ENCODE assay signal across 2 cellular contexts in the genomic region with DNA sequence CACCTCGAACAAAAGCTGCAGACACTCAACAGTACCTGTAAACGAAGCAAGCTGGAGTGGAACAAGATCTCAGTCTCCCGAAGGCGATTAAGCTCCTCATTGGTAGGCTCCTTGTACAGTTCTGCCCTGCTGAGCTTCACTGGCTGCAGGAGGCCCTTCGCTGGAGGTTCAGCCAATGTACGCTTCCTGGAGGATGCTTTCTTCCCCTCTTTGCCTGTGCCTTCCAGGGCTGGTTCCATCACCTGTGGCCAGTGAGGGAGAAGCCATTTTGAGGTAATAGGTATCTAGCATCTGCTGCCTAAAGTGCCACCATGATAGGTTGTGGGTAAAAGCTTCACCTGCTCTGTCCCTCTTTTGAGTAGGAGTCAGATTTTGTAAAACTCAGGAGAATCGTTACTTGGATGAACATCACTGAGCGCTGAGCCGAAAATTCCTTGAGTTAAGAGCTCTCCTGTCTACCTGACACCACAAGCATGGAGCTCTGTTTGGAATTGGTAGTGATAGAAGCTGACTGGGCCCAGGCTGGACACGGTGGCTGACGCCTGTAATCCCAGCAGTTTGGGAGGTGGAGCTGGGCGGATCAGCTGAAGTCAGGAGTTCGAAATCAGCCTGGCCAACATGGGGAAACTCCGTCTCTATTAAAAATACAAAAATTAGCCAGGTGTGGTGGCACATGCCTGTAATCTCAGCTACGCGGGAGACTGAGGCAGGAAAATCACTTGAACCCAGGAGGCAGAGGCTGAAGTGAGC.
TF ChIP-seq lines count a peak whose summit lies in the region.

No MANE protein-coding gene starts in this region.

TF ChIP-seq in SK-N-SH, 30 proteins besides CTCF, POLR2A, EP300 and RAD21 (continued from another document):
- TF ChIP-seq, protein P1, sequence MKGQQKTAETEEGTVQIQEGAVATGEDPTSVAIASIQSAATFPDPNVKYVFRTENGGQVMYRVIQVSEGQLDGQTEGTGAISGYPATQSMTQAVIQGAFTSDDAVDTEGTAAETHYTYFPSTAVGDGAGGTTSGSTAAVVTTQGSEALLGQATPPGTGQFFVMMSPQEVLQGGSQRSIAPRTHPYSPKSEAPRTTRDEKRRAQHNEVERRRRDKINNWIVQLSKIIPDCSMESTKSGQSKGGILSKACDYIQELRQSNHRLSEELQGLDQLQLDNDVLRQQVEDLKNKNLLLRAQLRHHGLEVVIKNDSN (IDR thresholded peaks at IDR 0.05; ENCODE audit: borderline replicate concordance, low read depth): no peak
- TF ChIP-seq, protein P2, sequence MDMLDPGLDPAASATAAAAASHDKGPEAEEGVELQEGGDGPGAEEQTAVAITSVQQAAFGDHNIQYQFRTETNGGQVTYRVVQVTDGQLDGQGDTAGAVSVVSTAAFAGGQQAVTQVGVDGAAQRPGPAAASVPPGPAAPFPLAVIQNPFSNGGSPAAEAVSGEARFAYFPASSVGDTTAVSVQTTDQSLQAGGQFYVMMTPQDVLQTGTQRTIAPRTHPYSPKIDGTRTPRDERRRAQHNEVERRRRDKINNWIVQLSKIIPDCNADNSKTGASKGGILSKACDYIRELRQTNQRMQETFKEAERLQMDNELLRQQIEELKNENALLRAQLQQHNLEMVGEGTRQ (IDR thresholded peaks at IDR 0.05; ENCODE audit: borderline replicate concordance, low read depth, low read length): no peak
- TF ChIP-seq, protein P3, sequence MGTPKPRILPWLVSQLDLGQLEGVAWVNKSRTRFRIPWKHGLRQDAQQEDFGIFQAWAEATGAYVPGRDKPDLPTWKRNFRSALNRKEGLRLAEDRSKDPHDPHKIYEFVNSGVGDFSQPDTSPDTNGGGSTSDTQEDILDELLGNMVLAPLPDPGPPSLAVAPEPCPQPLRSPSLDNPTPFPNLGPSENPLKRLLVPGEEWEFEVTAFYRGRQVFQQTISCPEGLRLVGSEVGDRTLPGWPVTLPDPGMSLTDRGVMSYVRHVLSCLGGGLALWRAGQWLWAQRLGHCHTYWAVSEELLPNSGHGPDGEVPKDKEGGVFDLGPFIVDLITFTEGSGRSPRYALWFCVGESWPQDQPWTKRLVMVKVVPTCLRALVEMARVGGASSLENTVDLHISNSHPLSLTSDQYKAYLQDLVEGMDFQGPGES (IDR thresholded peaks at IDR 0.05; ENCODE audit: low read depth, low read length): no peak
- TF ChIP-seq RFX5 (IDR thresholded peaks at IDR 0.05; ENCODE audit: low read length) (no peak), RXRA (IDR thresholded peaks at IDR 0.05; ENCODE audit: borderline replicate concordance, low read depth) (no peak), FOXJ3 (CRISPR knock-in tag; IDR thresholded peaks at IDR 0.05) (no peak), POLR2AphosphoS5 (IDR thresholded peaks at IDR 0.05; ENCODE audit: low read depth, low read length) (no peak)

TF ChIP-seq in SK-N-SH treated with all-trans-retinoic acid at 6 μM for 48 hours, 23 proteins besides CTCF, POLR2A, EP300 and RAD21 (continued from another document):
- TF ChIP-seq, protein P4, sequence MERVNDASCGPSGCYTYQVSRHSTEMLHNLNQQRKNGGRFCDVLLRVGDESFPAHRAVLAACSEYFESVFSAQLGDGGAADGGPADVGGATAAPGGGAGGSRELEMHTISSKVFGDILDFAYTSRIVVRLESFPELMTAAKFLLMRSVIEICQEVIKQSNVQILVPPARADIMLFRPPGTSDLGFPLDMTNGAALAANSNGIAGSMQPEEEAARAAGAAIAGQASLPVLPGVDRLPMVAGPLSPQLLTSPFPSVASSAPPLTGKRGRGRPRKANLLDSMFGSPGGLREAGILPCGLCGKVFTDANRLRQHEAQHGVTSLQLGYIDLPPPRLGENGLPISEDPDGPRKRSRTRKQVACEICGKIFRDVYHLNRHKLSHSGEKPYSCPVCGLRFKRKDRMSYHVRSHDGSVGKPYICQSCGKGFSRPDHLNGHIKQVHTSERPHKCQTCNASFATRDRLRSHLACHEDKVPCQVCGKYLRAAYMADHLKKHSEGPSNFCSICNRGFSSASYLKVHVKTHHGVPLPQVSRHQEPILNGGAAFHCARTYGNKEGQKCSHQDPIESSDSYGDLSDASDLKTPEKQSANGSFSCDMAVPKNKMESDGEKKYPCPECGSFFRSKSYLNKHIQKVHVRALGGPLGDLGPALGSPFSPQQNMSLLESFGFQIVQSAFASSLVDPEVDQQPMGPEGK (CRISPR knock-in tag; IDR thresholded peaks at IDR 0.05; ENCODE audit: borderline replicate concordance): no peak
- TF ChIP-seq PPARA (CRISPR knock-in tag; IDR thresholded peaks at IDR 0.05; ENCODE audit: borderline replicate concordance) (no peak), TCF4 (CRISPR knock-in tag; IDR thresholded peaks at IDR 0.05; ENCODE audit: borderline replicate concordance) (no peak), TOX (CRISPR knock-in tag; IDR thresholded peaks at IDR 0.05; ENCODE audit: borderline replicate concordance) (no peak), ZC3H10 (CRISPR knock-in tag; IDR thresholded peaks at IDR 0.05) (no peak), ZFP3 (CRISPR knock-in tag; IDR thresholded peaks at IDR 0.05) (no peak)
